Comparison of ENCODE assay signal across 26 cellular contexts in the genomic region with DNA sequence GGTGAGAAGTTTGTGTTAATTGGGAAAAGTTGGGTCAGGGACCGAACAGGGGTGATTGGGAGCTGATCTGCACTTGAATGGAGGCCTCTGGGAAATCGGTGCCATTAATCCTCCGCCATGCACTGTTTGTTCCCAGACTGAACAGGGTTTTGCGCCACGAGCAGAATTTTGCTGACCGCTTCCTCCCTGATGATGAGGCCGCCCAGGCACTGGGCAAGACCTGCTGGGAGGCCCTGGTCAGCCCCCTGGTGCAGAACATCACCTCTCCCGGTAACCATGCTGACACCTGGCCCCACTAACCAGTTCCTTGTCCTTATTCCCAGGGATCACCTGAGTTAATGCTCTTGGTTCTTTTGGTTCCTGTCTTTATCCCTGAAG. TPM values are rescaled to one million over a fixed set of nuclear protein-coding genes. Genes with fewer than 3 reads are reported as not detected.
DNase-seq lines count a peak whose midpoint lies in the region; ATAC-seq, FAIRE-seq and TF ChIP-seq lines count a peak whose summit lies in the region.
"Had no signal": no experiment of that assay in that cellular context is flagged by ENCODE, and none has a peak within 500 bp of the region (broad histone marks: within the 10 kb centered on the region; RNA-seq: fewer than 3 reads in every experiment).

No MANE protein-coding gene starts in this region.

- no peak for TF ChIP-seq EP300 in H1 (IDR thresholded peaks at IDR 0.05; ENCODE audit: borderline replicate concordance in 1 of 2, low read depth in 2 of 2, low read length in 2 of 2)

- no peak for ATAC-seq in activated naive CD8-positive, alpha-beta T cell treated with anti-CD3 and anti-CD28 coated beads, Interleukin-2, amount 10 ng/mL, durations not matched to agents 7 days and 5 days (ENCODE audit: low read depth)
- no peak for ATAC-seq in activated naive CD8-positive, alpha-beta T cell treated with anti-CD3 and anti-CD28 coated beads, Interleukin-2, amount 50 U/mL, for 24 hours
- ATAC-seq in HG02852 (IDR thresholded peaks at IDR 0.05; ENCODE audit: unreplicated experiment): no peak
- no peak for ATAC-seq in left ventricle myocardium superior

- no peak overlapping the region for H3K14ac ChIP-seq in H1 (ENCODE audit: insufficient read length)

- H2BK15ac ChIP-seq in H1 (ENCODE audit: low read length): no peak overlapping the region

- TF ChIP-seq POLR2A in H1 (IDR thresholded peaks at IDR 0.05; ENCODE audit: control extremely low read depth in 1 of 2, low read depth in 2 of 2, low read length in 2 of 2) (no peak), spleen (IDR thresholded peaks at IDR 0.05) (no peak)

- H3K27ac ChIP-seq in H1 (ENCODE audit: low read depth, low read length) (no peak overlapping the region), spleen (no peak overlapping the region)
- H3K27ac ChIP-seq: BLaER1 treated with 17β-estradiol and CSF1 and Interleukin-3, amounts not matched to agents 10 nM and 100 nM; HL-60 had no signal

- H4K91ac ChIP-seq in H1 (replicated peaks; ENCODE audit: insufficient read length, low read length): no peak overlapping the region

- H3K9me3 ChIP-seq in H1 (ENCODE audit: insufficient read depth in 2 of 2, low read depth in 1 of 2, low read length in 1 of 2): no peaks in the 10 kb centered on the region
- H3K9me3 ChIP-seq in spleen: no peaks in the 10 kb centered on the region
- H3K9me3 ChIP-seq: BLaER1 treated with 17β-estradiol and CSF1 and Interleukin-3, amounts not matched to agents 10 nM and 100 nM; SK-N-SH had no signal

- no peaks in the 10 kb centered on the region for H3K9me3 Mint-ChIP-seq in activated naive CD8-positive, alpha-beta T cell treated with anti-CD3 and anti-CD28 coated beads, Interleukin-2, amount 10 ng/mL, durations not matched to agents 7 days and 5 days
- H3K9me3 Mint-ChIP-seq in activated naive CD8-positive, alpha-beta T cell treated with anti-CD3 and anti-CD28 coated beads, Interleukin-2, amount 50 U/mL, for 24 hours: no peaks in the 10 kb centered on the region
- H3K9me3 Mint-ChIP-seq: CD4-positive, alpha-beta memory T cell; GM23338; IgD-negative memory B cell had no signal

- no peak for TF ChIP-seq RAD21 in H1 (IDR thresholded peaks at IDR 0.05 in 1 of 2, conservative IDR thresholded peaks at IDR 0.05 in 1 of 2; ENCODE audit: low read depth in 2 of 2, low read length in 2 of 2)

- no peak overlapping the region for H2AK5ac ChIP-seq in H1 (ENCODE audit: low read depth, low read length)

- peak; percentile 4 for DNase-seq in activated naive CD8-positive, alpha-beta T cell treated with anti-CD3 and anti-CD28 coated beads, Interleukin-2, amount 10 ng/mL, durations not matched to agents 7 days and 5 days
- DNase-seq in activated naive CD8-positive, alpha-beta T cell treated with anti-CD3 and anti-CD28 coated beads, Interleukin-2, amount 50 U/mL, for 24 hours: no peak
- no peak for DNase-seq in H1 (ENCODE audit: low read depth in 1 of 2, low spot score in 2 of 2)
- peak; percentile 45 for DNase-seq in spleen
- no peak for DNase-seq in left ventricle myocardium superior
- no peak for DNase-seq in pons (ENCODE audit: low spot score)
- DNase-seq: CD4-positive, alpha-beta memory T cell; COR-L47; HCEC 1CT; NCI-H1048; NCI-H1417; NCI-H1694; NCI-H2029 treated with DMSO at 0.1 percent for 48 hours; NCI-H69; SK-N-SH had no signal

- 95% methylated on average over 8 of the region's 8 CpGs; no CpG with 5 or more reads in 1 of the 2 experiments for WGBS in H1 (ENCODE audit: extremely low coverage in 1 of 2, insufficient coverage in 1 of 2, insufficient read length in 1 of 2, insufficient replicate concordance in 2 of 2, low coverage in 1 of 2, low lambda C conversion rate in 2 of 2, missing lambda C conversion rate in 1 of 2), 2 experiments
- 92 to 96% (median 94%) methylated on average over 8 of the region's 8 CpGs for WGBS in spleen, 5 donors

- H3K4me1 Mint-ChIP-seq in activated naive CD8-positive, alpha-beta T cell treated with anti-CD3 and anti-CD28 coated beads, Interleukin-2, amount 10 ng/mL, durations not matched to agents 7 days and 5 days: no peaks in the 10 kb centered on the region
- H3K4me1 Mint-ChIP-seq in activated naive CD8-positive, alpha-beta T cell treated with anti-CD3 and anti-CD28 coated beads, Interleukin-2, amount 50 U/mL, for 24 hours: no peaks in the 10 kb centered on the region
- H3K4me1 Mint-ChIP-seq: GM23338, IgD-negative memory B cell had no signal

- H4K8ac ChIP-seq in H1 (ENCODE audit: extremely low read depth, insufficient read depth, low read length): no peak overlapping the region

- FAIRE-seq in H1 (lab: Jason Lieb, UNC): no peak
- FAIRE-seq: A204.1, RCC 7860 had no signal

- H3K27me3 Mint-ChIP-seq in activated naive CD8-positive, alpha-beta T cell treated with anti-CD3 and anti-CD28 coated beads, Interleukin-2, amount 10 ng/mL, durations not matched to agents 7 days and 5 days: no peaks in the 10 kb centered on the region
- H3K27me3 Mint-ChIP-seq in activated naive CD8-positive, alpha-beta T cell treated with anti-CD3 and anti-CD28 coated beads, Interleukin-2, amount 50 U/mL, for 24 hours: no peaks in the 10 kb centered on the region
- H3K27me3 Mint-ChIP-seq: CD4-positive, alpha-beta memory T cell; IgD-negative memory B cell had no signal

- H3K23me2 ChIP-seq in H1 (ENCODE audit: low read depth, low read length): no peaks in the 10 kb centered on the region; the same call in 1 of the 2 replicates

- no peak overlapping the region for H3K27ac Mint-ChIP-seq in activated naive CD8-positive, alpha-beta T cell treated with anti-CD3 and anti-CD28 coated beads, Interleukin-2, amount 10 ng/mL, durations not matched to agents 7 days and 5 days
- no peak overlapping the region for H3K27ac Mint-ChIP-seq in activated naive CD8-positive, alpha-beta T cell treated with anti-CD3 and anti-CD28 coated beads, Interleukin-2, amount 50 U/mL, for 24 hours
- H3K27ac Mint-ChIP-seq: GM23338, IgD-negative memory B cell had no signal

- no peaks in the 10 kb centered on the region for H3K36me3 ChIP-seq in H1 (ENCODE audit: control insufficient read depth in 2 of 4, insufficient read depth in 4 of 4, low read length in 3 of 4)
- peaks cover 0 to 92% (median 51%) of the 10 kb centered on the region in 6 donors for H3K36me3 ChIP-seq in spleen

- no peaks in the 10 kb centered on the region for H3K79me1 ChIP-seq in H1 (ENCODE audit: low read depth, low read length)

- H2BK12ac ChIP-seq in H1 (ENCODE audit: low read depth, low read length): 0 out of 2 replicates have a peak overlapping the region, but pooled peaks have one; percentile 27

- H3K23ac ChIP-seq in H1 (ENCODE audit: insufficient read length): no peak overlapping the region

- H4K20me1 ChIP-seq in H1 (replicated peaks in 1 of 2; ENCODE audit: control insufficient read depth in 1 of 2, insufficient read depth in 2 of 2, low read length in 2 of 2): no peaks in the 10 kb centered on the region

- POLR2A ChIA-PET in activated naive CD8-positive, alpha-beta T cell treated with anti-CD3 and anti-CD28 coated beads, Interleukin-2, amount 10 ng/mL, durations not matched to agents 7 days and 5 days (lab: Charles Lee): no interaction called here
- POLR2A ChIA-PET in H1 (lab: Charles Lee; ENCODE audit: partially characterized antibody): interaction anchor here (0.9 to 1.9 kb wide), 5 partner anchors 18 to 33 kb away, joined by 3 to 5 read pairs (median 4); a partner anchor contains a TSS

- no peak overlapping the region for H3K18ac ChIP-seq in H1 (ENCODE audit: extremely low read depth, low read length)

- no peak overlapping the region for H3K4me3 Mint-ChIP-seq in activated naive CD8-positive, alpha-beta T cell treated with anti-CD3 and anti-CD28 coated beads, Interleukin-2, amount 10 ng/mL, durations not matched to agents 7 days and 5 days
- no peak overlapping the region for H3K4me3 Mint-ChIP-seq in activated naive CD8-positive, alpha-beta T cell treated with anti-CD3 and anti-CD28 coated beads, Interleukin-2, amount 50 U/mL, for 24 hours
- H3K4me3 Mint-ChIP-seq: CD4-positive, alpha-beta memory T cell; GM23338; IgD-negative memory B cell had no signal

- no peak overlapping the region for H3K4ac ChIP-seq in H1 (replicated peaks; ENCODE audit: insufficient read length, low read depth, low read length)

- no peak overlapping the region for H3K4me2 ChIP-seq in H1 (ENCODE audit: insufficient read depth in 1 of 2, low read depth in 2 of 2, low read length in 2 of 2)
- H3K4me2 ChIP-seq: BLaER1 treated with 17β-estradiol and CSF1 and Interleukin-3, amounts not matched to agents 10 nM and 100 nM; GM23338; SK-N-SH had no signal

- TF ChIP-seq CTCF in H1 (IDR thresholded peaks at IDR 0.05; ENCODE audit: control extremely low read depth in 1 of 3, insufficient read depth in 1 of 3, low read depth in 1 of 3, low read length in 3 of 3) (no peak), spleen (IDR thresholded peaks at IDR 0.05 in 8 of 11, conservative IDR thresholded peaks at IDR 0.05 in 3 of 11) (no peak)

- no peaks in the 10 kb centered on the region for H3K79me2 ChIP-seq in H1 (ENCODE audit: control insufficient read depth in 1 of 2, insufficient read depth in 2 of 2, low read length in 2 of 2)

- intact Hi-C loops in spleen (cut with DNase I; ENCODE audit: low total_unique reads): no loop called here
- intact Hi-C loops in left ventricle myocardium superior (cut with micrococcal nuclease): no loop called here

- H3K4me1 ChIP-seq in H1 (replicated peaks in 1 of 4; ENCODE audit: control insufficient read depth in 3 of 4, insufficient read depth in 4 of 4, low read length in 3 of 4) (no peaks in the 10 kb centered on the region), spleen (no peaks in the 10 kb centered on the region)

- no peak overlapping the region for H2AFZ ChIP-seq in H1 (ENCODE audit: low read length)
- H2AFZ ChIP-seq: GM23338 had no signal

- H3K56ac ChIP-seq in H1 (replicated peaks; ENCODE audit: insufficient read length, low read depth, low read length): no peak overlapping the region

- no peak overlapping the region for H2BK120ac ChIP-seq in H1 (replicated peaks; ENCODE audit: low read depth, low read length)

- H3K27me3 ChIP-seq in H1 (replicated peaks in 1 of 4; ENCODE audit: control insufficient read depth in 3 of 4, extremely low read depth in 1 of 4, insufficient read depth in 3 of 4, low read length in 3 of 4) (no peaks in the 10 kb centered on the region), spleen (replicated peaks in 1 of 7) (no peaks in the 10 kb centered on the region)
- H3K27me3 ChIP-seq: BLaER1 treated with 17β-estradiol and CSF1 and Interleukin-3, amounts not matched to agents 10 nM and 100 nM had no signal

- no peak overlapping the region for H3K9ac ChIP-seq in H1 (replicated peaks in 1 of 4; ENCODE audit: extremely low read depth in 1 of 4, low read depth in 3 of 4, low read length in 3 of 4)
- H3K9ac ChIP-seq: SK-N-SH had no signal

- H4K5ac ChIP-seq in H1 (ENCODE audit: insufficient read length, low read depth, low read length): no peak overlapping the region

- CTCF ChIA-PET in H1 (lab: Charles Lee; ENCODE audit: partially characterized antibody): interaction anchor here (0.8 to 1.0 kb wide), 2 partner anchors 10 to 27 kb away, joined by 3 read pairs; no protein-coding TSS in a partner anchor

- H2BK5ac ChIP-seq in H1 (ENCODE audit: low read depth, low read length): no peak overlapping the region

- no peak overlapping the region for H2BK20ac ChIP-seq in H1 (ENCODE audit: low read length)

- no peak overlapping the region for H3K4me3 ChIP-seq in H1 (ENCODE audit: extremely low read depth in 1 of 4, insufficient read depth in 2 of 4, low read depth in 3 of 4, low read length in 4 of 4)
- no peak overlapping the region for H3K4me3 ChIP-seq in spleen
- H3K4me3 ChIP-seq: BLaER1 treated with 17β-estradiol and CSF1 and Interleukin-3, amounts not matched to agents 10 nM and 100 nM; GM23338 had no signal

- H3K36me3 Mint-ChIP-seq in activated naive CD8-positive, alpha-beta T cell treated with anti-CD3 and anti-CD28 coated beads, Interleukin-2, amount 10 ng/mL, durations not matched to agents 7 days and 5 days: peaks cover 6% of the 10 kb centered on the region
- H3K36me3 Mint-ChIP-seq in activated naive CD8-positive, alpha-beta T cell treated with anti-CD3 and anti-CD28 coated beads, Interleukin-2, amount 50 U/mL, for 24 hours (ENCODE audit: low read depth): peaks cover 10% of the 10 kb centered on the region
- H3K36me3 Mint-ChIP-seq: IgD-negative memory B cell had no signal

RNA-seq across cellular contexts. Expression of a gene that starts 21.7 kb away (rescaled TPM):
- total RNA-seq in activated naive CD8-positive, alpha-beta T cell treated with anti-CD3 and anti-CD28 coated beads, Interleukin-2, amount 10 ng/mL, durations not matched to agents 7 days and 5 days: 10 to 100 TPM; 75.1 to 80.8 TPM
- total RNA-seq in H1 (2021; fragmentation: NEBNext Ultra II Directional; extraction: Animal tissue kit (Norgen Biotek cat#: 25700)): 9.8 and 10.5 TPM in 2 replicates
- polyA plus RNA-seq in H1 (2011; rRNA removed) (7.7 and 10.2 TPM in 2 replicates), spleen (100 to 1,000 TPM in 2 of 3 donors, 10 to 100 TPM in 1; 50.4 to 145 (median 113) TPM)
- polyA plus RNA-seq in H1 (2011; cell fraction: cytosol; rRNA removed): 8.3 TPM
- 43.8 TPM for polyA plus RNA-seq in H1 (2011; cell fraction: nucleus; rRNA removed)
- polyA plus RNA-seq in H1 (2012, experiment 1 of 2): 7.7 to 17.5 TPM (median 14.2 TPM) in 4 replicates
- 4.2 TPM for polyA plus RNA-seq in H1 (2012, experiment 2 of 2)
- polyA plus RNA-seq in H1 (2013, experiment 1 of 2): 4.2 TPM
- 4.8 TPM for polyA plus RNA-seq in H1 (2013, experiment 2 of 2)
- 11.3 and 13.2 TPM in 2 replicates for polyA minus RNA-seq in H1 (2011; rRNA and poly(A)+ RNA removed)
- polyA minus RNA-seq in H1 (2011; cell fraction: cytosol; rRNA and poly(A)+ RNA removed): 5.1 TPM
- polyA minus RNA-seq in H1 (2011; cell fraction: nucleus; rRNA and poly(A)+ RNA removed): 13.7 TPM
- total RNA-seq in spleen (10 to 100 TPM; 54.0 to 81.5 (median 68.5) TPM), left ventricle myocardium superior (10.9 TPM)

RNA-seq across cellular contexts. Expression of a gene that starts 25.6 kb away (rescaled TPM):
- 10 to 100 TPM; 42.2 to 43.7 TPM for total RNA-seq in activated naive CD8-positive, alpha-beta T cell treated with anti-CD3 and anti-CD28 coated beads, Interleukin-2, amount 10 ng/mL, durations not matched to agents 7 days and 5 days
- total RNA-seq in H1 (2021; fragmentation: NEBNext Ultra II Directional; extraction: Animal tissue kit (Norgen Biotek cat#: 25700)): 33.9 and 37.2 TPM in 2 replicates
- polyA plus RNA-seq in H1 (2011; rRNA removed): 134 and 168 TPM in 2 replicates
- polyA plus RNA-seq in H1 (2011; cell fraction: cytosol; rRNA removed): 125 TPM
- polyA plus RNA-seq in H1 (2011; cell fraction: nucleus; rRNA removed): 70.6 TPM
- polyA plus RNA-seq in H1 (2012, experiment 1 of 2): 48.8 to 75.5 TPM (median 71.2 TPM) in 4 replicates
- 54.9 TPM for polyA plus RNA-seq in H1 (2012, experiment 2 of 2)
- 53.9 TPM for polyA plus RNA-seq in H1 (2013, experiment 1 of 2)
- 54.5 TPM for polyA plus RNA-seq in H1 (2013, experiment 2 of 2)
- polyA minus RNA-seq in H1 (2011; rRNA and poly(A)+ RNA removed): 7.8 and 8.3 TPM in 2 replicates
- 11.4 TPM for polyA minus RNA-seq in H1 (2011; cell fraction: cytosol; rRNA and poly(A)+ RNA removed)
- polyA minus RNA-seq in H1 (2011; cell fraction: nucleus; rRNA and poly(A)+ RNA removed): 24.6 TPM
- total RNA-seq in spleen: 10 to 100 TPM; 33.2 to 94.8 (median 54.0) TPM
- 100 to 1,000 TPM; 126 to 201 (median 153) TPM for polyA plus RNA-seq in spleen
- total RNA-seq in left ventricle myocardium superior: 31.2 TPM

RNA-seq across cellular contexts. Expression of a gene that starts 32.6 kb away (rescaled TPM):
- total RNA-seq in activated naive CD8-positive, alpha-beta T cell treated with anti-CD3 and anti-CD28 coated beads, Interleukin-2, amount 10 ng/mL, durations not matched to agents 7 days and 5 days: 10 to 100 TPM; 34.4 to 36.0 TPM
- 49.0 and 52.7 TPM in 2 replicates for total RNA-seq in H1 (2021; fragmentation: NEBNext Ultra II Directional; extraction: Animal tissue kit (Norgen Biotek cat#: 25700))
- polyA plus RNA-seq in H1 (2011; rRNA removed) (69.5 and 88.6 TPM in 2 replicates), spleen (10 to 100 TPM; 11.6 to 25.3 (median 14.3) TPM)
- 68.1 TPM for polyA plus RNA-seq in H1 (2011; cell fraction: cytosol; rRNA removed)
- 63.0 TPM for polyA plus RNA-seq in H1 (2011; cell fraction: nucleus; rRNA removed)
- polyA plus RNA-seq in H1 (2012, experiment 1 of 2): 34.5 to 42.5 TPM (median 42.0 TPM) in 4 replicates
- 41.2 TPM for polyA plus RNA-seq in H1 (2012, experiment 2 of 2)
- polyA plus RNA-seq in H1 (2013, experiment 1 of 2): 30.6 TPM
- polyA plus RNA-seq in H1 (2013, experiment 2 of 2): 31.1 TPM
- polyA minus RNA-seq in H1 (2011; rRNA and poly(A)+ RNA removed): 46.3 and 46.8 TPM in 2 replicates
- 33.1 TPM for polyA minus RNA-seq in H1 (2011; cell fraction: cytosol; rRNA and poly(A)+ RNA removed)
- polyA minus RNA-seq in H1 (2011; cell fraction: nucleus; rRNA and poly(A)+ RNA removed): 24.0 TPM
- total RNA-seq in spleen (10 to 100 TPM; 23.5 to 45.6 (median 29.6) TPM), left ventricle myocardium superior (78.7 TPM)

RNA-seq across cellular contexts. Expression of a gene that starts 39.6 kb away (rescaled TPM):
- not detected for total RNA-seq in activated naive CD8-positive, alpha-beta T cell treated with anti-CD3 and anti-CD28 coated beads, Interleukin-2, amount 10 ng/mL, durations not matched to agents 7 days and 5 days
- 1.5 and 1.6 TPM in 2 replicates for total RNA-seq in H1 (2021; fragmentation: NEBNext Ultra II Directional; extraction: Animal tissue kit (Norgen Biotek cat#: 25700))
- polyA plus RNA-seq in H1 (2011; rRNA removed): 0.53 and 0.63 TPM in 2 replicates
- polyA plus RNA-seq in H1 (2011; cell fraction: cytosol; rRNA removed): 0.70 TPM
- polyA plus RNA-seq in H1 (2011; cell fraction: nucleus; rRNA removed): 1.9 TPM
- 0.68 to 1.1 TPM (median 0.97 TPM) in 4 replicates for polyA plus RNA-seq in H1 (2012, experiment 1 of 2)
- polyA plus RNA-seq in H1 (2012, experiment 2 of 2): 0.50 TPM
- polyA plus RNA-seq in H1 (2013, experiment 1 of 2): 0.26 TPM
- 0.22 TPM for polyA plus RNA-seq in H1 (2013, experiment 2 of 2)
- polyA minus RNA-seq in H1 (2011; rRNA and poly(A)+ RNA removed): 0.60 and 0.76 TPM in 2 replicates
- polyA minus RNA-seq in H1 (2011; cell fraction: cytosol; rRNA and poly(A)+ RNA removed): 0.66 TPM
- 1.1 TPM for polyA minus RNA-seq in H1 (2011; cell fraction: nucleus; rRNA and poly(A)+ RNA removed)
- under 1 TPM in 6 of 7 donors, not detected in 1; 0.07 to 0.32 (median 0.11) TPM for total RNA-seq in spleen
- polyA plus RNA-seq in spleen: under 1 TPM; 0.05 to 0.19 (median 0.07) TPM
- 0.15 TPM for total RNA-seq in left ventricle myocardium superior
- total RNA-seq: Daoy, G401, NCI-H460 had no signal
- polyA plus RNA-seq: AG04450; CD4-positive, alpha-beta memory T cell had no signal

Comparison
In these comparisons a context has a peak if more than half of its experiments do, and no peak if none do; other contexts are left out.
1. DNase-seq: peak in activated naive CD8-positive, alpha-beta T cell treated with anti-CD3 and anti-CD28 coated beads, Interleukin-2, amount 10 ng/mL, durations not matched to agents 7 days and 5 days (single experiment) and spleen (single experiment); none in activated naive CD8-positive, alpha-beta T cell treated with anti-CD3 and anti-CD28 coated beads, Interleukin-2, amount 50 U/mL, for 24 hours (single experiment), H1 (0 of 2), left ventricle myocardium superior (single experiment) and pons (single experiment).